18 cellular contexts compared by ENCODE assay signal in genomic region chr1:197066719-197067456, GRCh38. TPM values are rescaled to one million over a fixed set of nuclear protein-coding genes. Genes with fewer than 3 reads are reported as not detected.
DNase-seq lines count a peak whose midpoint lies in the region; FAIRE-seq and TF ChIP-seq lines count a peak whose summit lies in the region.
"Had no signal": no experiment of that assay in that cellular context is flagged by ENCODE, and none has a peak within 500 bp of the region (broad histone marks: within the 10 kb centered on the region; RNA-seq: fewer than 3 reads in every experiment).

Gene F13B (minus strand): TSS chr1:197067260. CDS start chr1:197067223, 37 bp downstream.

- 63% methylated on average over 3 of the region's 3 CpGs for WGBS in GM23248 (ENCODE audit: low coverage in 1 of 2, low lambda C conversion rate in 2 of 2, missing lambda C conversion rate in 2 of 2), 2 experiments
- WGBS in H1 (ENCODE audit: extremely low coverage in 1 of 2, insufficient coverage in 1 of 2, insufficient read length in 1 of 2, insufficient replicate concordance in 2 of 2, low coverage in 1 of 2, low lambda C conversion rate in 2 of 2, missing lambda C conversion rate in 1 of 2), 2 experiments = 91% methylated on average over 3 of the region's 3 CpGs; no CpG with 5 or more reads in 1 of the 2 experiments

- no peak within 1 kb of the TSS for H2AK5ac ChIP-seq in H1 (ENCODE audit: low read depth, low read length)

- H2BK5ac ChIP-seq in H1 (ENCODE audit: low read depth, low read length) = no peak within 1 kb of the TSS

- H3K27ac ChIP-seq in GM23248 (no peak within 1 kb of the TSS), H1 (ENCODE audit: low read depth, low read length) (no peak within 1 kb of the TSS), osteoblast (ENCODE audit: low read depth, low read length) (no peak within 1 kb of the TSS), uterus (no peak within 1 kb of the TSS)
- H3K27ac ChIP-seq: brain microvascular endothelial cell, left lung had no signal

- TF ChIP-seq EP300 in H1 (IDR thresholded peaks at IDR 0.05; ENCODE audit: borderline replicate concordance in 1 of 2, low read depth in 2 of 2, low read length in 2 of 2) = no peak

- H4K5ac ChIP-seq in H1 (ENCODE audit: insufficient read length, low read depth, low read length) = no peak within 1 kb of the TSS

- H2BK20ac ChIP-seq in H1 (ENCODE audit: low read length) = no peak within 1 kb of the TSS

- no peak within 1 kb of the TSS for H3K4me3 ChIP-seq in GM23248
- H3K4me3 ChIP-seq in H1 (ENCODE audit: extremely low read depth in 1 of 4, insufficient read depth in 2 of 4, low read depth in 3 of 4, low read length in 4 of 4) = no peak within 1 kb of the TSS
- no peak within 1 kb of the TSS for H3K4me3 ChIP-seq in osteoblast (ENCODE audit: insufficient read depth, low read length)
- no peak within 1 kb of the TSS for H3K4me3 ChIP-seq in uterus
- H3K4me3 ChIP-seq: left lung, smooth muscle cell had no signal

- H3K36me3 ChIP-seq in GM23248 (ENCODE audit: low read depth) (no peaks in the 10 kb centered on the region), H1 (ENCODE audit: control insufficient read depth in 2 of 4, insufficient read depth in 4 of 4, low read length in 3 of 4) (no peaks in the 10 kb centered on the region), osteoblast (ENCODE audit: insufficient read depth, low read length) (no peaks in the 10 kb centered on the region), uterus (no peaks in the 10 kb centered on the region)
- H3K36me3 ChIP-seq: brain microvascular endothelial cell, left lung had no signal

- no peak within 1 kb of the TSS for H3K4me2 ChIP-seq in GM23248 (ENCODE audit: unreplicated experiment)
- H3K4me2 ChIP-seq in H1 (ENCODE audit: insufficient read depth in 1 of 2, low read depth in 2 of 2, low read length in 2 of 2) = no peak within 1 kb of the TSS
- H3K4me2 ChIP-seq in osteoblast (ENCODE audit: insufficient read depth, low read length) = no peak within 1 kb of the TSS
- H3K4me2 ChIP-seq: smooth muscle cell had no signal

- no peaks in the 10 kb centered on the region for H3K9me3 ChIP-seq in GM23248 (ENCODE audit: low read depth)
- H3K9me3 ChIP-seq in H1 (ENCODE audit: insufficient read depth in 2 of 2, low read depth in 1 of 2, low read length in 1 of 2) = no peaks in the 10 kb centered on the region
- H3K9me3 ChIP-seq in osteoblast (ENCODE audit: low read depth, low read length) = no peaks in the 10 kb centered on the region
- no peaks in the 10 kb centered on the region for H3K9me3 ChIP-seq in uterus

- in situ Hi-C loops in GM23248 (cut with MboI) = no loop called here

- H4K91ac ChIP-seq in H1 (replicated peaks; ENCODE audit: insufficient read length, low read length) = no peak within 1 kb of the TSS

- intact Hi-C loops in uterus (cut with DNase I; ENCODE audit: low total_unique reads) = no loop called here

- H3K4me1 ChIP-seq in GM23248 (ENCODE audit: insufficient read depth) (peaks cover 13% of the 10 kb centered on the region; the same call in 1 of the 2 replicates), H1 (replicated peaks in 1 of 4; ENCODE audit: control insufficient read depth in 3 of 4, insufficient read depth in 4 of 4, low read length in 3 of 4) (no peaks in the 10 kb centered on the region), osteoblast (ENCODE audit: insufficient read depth, low read length) (peaks cover 10% of the 10 kb centered on the region), uterus (no peaks in the 10 kb centered on the region)
- H3K4me1 ChIP-seq: left lung had no signal

- no peak within 1 kb of the TSS for H3K14ac ChIP-seq in H1 (ENCODE audit: insufficient read length)

- TF ChIP-seq RAD21 in H1 (IDR thresholded peaks at IDR 0.05 in 1 of 2, conservative IDR thresholded peaks at IDR 0.05 in 1 of 2; ENCODE audit: low read depth in 2 of 2, low read length in 2 of 2) = peak; percentile 31 to 34

- H3K9ac ChIP-seq in GM23248 (no peak within 1 kb of the TSS), H1 (replicated peaks in 1 of 4; ENCODE audit: extremely low read depth in 1 of 4, low read depth in 3 of 4, low read length in 3 of 4) (no peak within 1 kb of the TSS)

- no peaks in the 10 kb centered on the region for H3K23me2 ChIP-seq in H1 (ENCODE audit: low read depth, low read length)

- POLR2A ChIA-PET in H1 (lab: Charles Lee; ENCODE audit: partially characterized antibody) = no interaction called here

- no peak within 1 kb of the TSS for H3K4ac ChIP-seq in H1 (replicated peaks; ENCODE audit: insufficient read length, low read depth, low read length)

- no peak within 1 kb of the TSS for H2BK12ac ChIP-seq in H1 (ENCODE audit: low read depth, low read length)

- no peaks in the 10 kb centered on the region for H3K9me2 ChIP-seq in GM23248 (ENCODE audit: insufficient read depth)

- no peak within 1 kb of the TSS for H3K56ac ChIP-seq in H1 (replicated peaks; ENCODE audit: insufficient read length, low read depth, low read length)

- H3K18ac ChIP-seq in H1 (ENCODE audit: extremely low read depth, low read length) = no peak within 1 kb of the TSS

- H3K23ac ChIP-seq in H1 (ENCODE audit: insufficient read length) = no peak within 1 kb of the TSS

- CTCF ChIA-PET in H1 (lab: Charles Lee; ENCODE audit: partially characterized antibody) = interaction anchor here (1.8 kb wide), 1 partner anchor 343 kb away, joined by 5 read pairs; no protein-coding TSS in a partner anchor

- no peaks in the 10 kb centered on the region for H3K79me1 ChIP-seq in H1 (ENCODE audit: low read depth, low read length)

- DNase-seq in GM23248 (no peak), NCI-H1092 (lab: John Stamatoyannopoulos, UW) (peak; percentile 16), H1 (ENCODE audit: low read depth in 1 of 2, low spot score in 2 of 2) (no peak), osteoblast (ENCODE audit: insufficient read length, low spot score, missing footprints) (peak; percentile 17), ureter (ENCODE audit: low spot score) (no peak), NCI-H345 treated with DMSO at 0.1 percent for 48 hours (lab: John Stamatoyannopoulos, UW; ENCODE audit: unreplicated experiment) (no peak), uterus (no peak)
- DNase-seq: activated CD4-positive, alpha-beta memory T cell treated with anti-CD3 and anti-CD28 coated beads for 36 hours; activated naive CD8-positive, alpha-beta T cell treated with anti-CD3 and anti-CD28 coated beads, Interleukin-2, amount 10 ng/mL, durations not matched to agents 7 days and 5 days; activated T-cell treated with anti-CD3 and anti-CD28 coated beads, Interleukin-2, amount 50 U/mL, for 48 hours; brain microvascular endothelial cell; CD4-positive, alpha-beta T cell; EL; left lung; NCI-H1436 treated with DMSO at 0.1 percent for 48 hours; NCI-H345 had no signal

- no peak within 1 kb of the TSS for H4K8ac ChIP-seq in H1 (ENCODE audit: extremely low read depth, insufficient read depth, low read length)

- H3K79me2 ChIP-seq in GM23248 (ENCODE audit: insufficient read depth) (no peaks in the 10 kb centered on the region), H1 (ENCODE audit: control insufficient read depth in 1 of 2, insufficient read depth in 2 of 2, low read length in 2 of 2) (no peaks in the 10 kb centered on the region), osteoblast (ENCODE audit: insufficient read depth, low read length) (no peaks in the 10 kb centered on the region)

- H2BK120ac ChIP-seq in H1 (replicated peaks; ENCODE audit: low read depth, low read length) = no peak within 1 kb of the TSS

- H2AFZ ChIP-seq in GM23248 (0 out of 2 replicates have a peak within 1 kb of the TSS, but pooled peaks have one; percentile 5), H1 (ENCODE audit: low read length) (no peak within 1 kb of the TSS), osteoblast (ENCODE audit: low read length) (no peak within 1 kb of the TSS)

- H2BK15ac ChIP-seq in H1 (ENCODE audit: low read length) = no peak within 1 kb of the TSS

- no peaks in the 10 kb centered on the region; the same call in 1 of the 2 replicates for H3F3A ChIP-seq in GM23248 (ENCODE audit: insufficient read depth)

- FAIRE-seq in H1 (lab: Jason Lieb, UNC) = no peak

- no peak; a peak in 1 of 4 replicates for TF ChIP-seq CTCF in H1 (IDR thresholded peaks at IDR 0.05; ENCODE audit: control extremely low read depth in 1 of 3, insufficient read depth in 1 of 3, low read depth in 1 of 3, low read length in 3 of 3)
- TF ChIP-seq CTCF in osteoblast (IDR thresholded peaks at IDR 0.05; ENCODE audit: extremely low read depth, low read depth, low read length) = peak; percentile 19
- no peak for TF ChIP-seq CTCF in uterus (IDR thresholded peaks at IDR 0.05)

- no peaks in the 10 kb centered on the region for H4K20me1 ChIP-seq in GM23248 (ENCODE audit: insufficient read depth)
- no peaks in the 10 kb centered on the region for H4K20me1 ChIP-seq in H1 (replicated peaks in 1 of 2; ENCODE audit: control insufficient read depth in 1 of 2, insufficient read depth in 2 of 2, low read length in 2 of 2)
- no peaks in the 10 kb centered on the region for H4K20me1 ChIP-seq in osteoblast (ENCODE audit: insufficient read depth, low read length)

- H3K27me3 ChIP-seq in GM23248 (replicated peaks; ENCODE audit: insufficient read depth) (no peaks in the 10 kb centered on the region), H1 (replicated peaks in 1 of 4; ENCODE audit: control insufficient read depth in 3 of 4, extremely low read depth in 1 of 4, insufficient read depth in 3 of 4, low read length in 3 of 4) (no peaks in the 10 kb centered on the region), osteoblast (ENCODE audit: insufficient read depth, low read length) (no peaks in the 10 kb centered on the region), uterus (no peaks in the 10 kb centered on the region)
- H3K27me3 ChIP-seq: brain microvascular endothelial cell, left lung had no signal

- TF ChIP-seq POLR2A in H1 (IDR thresholded peaks at IDR 0.05; ENCODE audit: control extremely low read depth in 1 of 2, low read depth in 2 of 2, low read length in 2 of 2) (no peak), uterus (IDR thresholded peaks at IDR 0.05) (no peak)

TF ChIP-seq in H1, 55 proteins besides CTCF, POLR2A, EP300 and RAD21 (continues in another document):
- TF ChIP-seq RNF2 (IDR thresholded peaks at IDR 0.05; ENCODE audit: borderline replicate concordance, low read depth, low read length, missing control alignments, poor library complexity, severe bottlenecking) = no peak

RNA-seq across cellular contexts. Expression of gene F13B, which starts in this region (rescaled TPM):
- total RNA-seq in GM23248 (2014; rRNA removed; shearing (Covaris generic)) = not detected in 2 replicates
- polyA plus RNA-seq in GM23248 (2016; fragmentation: Nextera tagmentation; extraction: Ambion mirVana) (not detected in 2 replicates), H1 (2011; rRNA removed) (not detected in 2 replicates)
- total RNA-seq in H1 (2021; fragmentation: NEBNext Ultra II Directional; extraction: Animal tissue kit (Norgen Biotek cat#: 25700)) = not detected in 2 replicates
- polyA plus RNA-seq in H1 (2011; cell fraction: cytosol; rRNA removed) = not detected
- not detected for polyA plus RNA-seq in H1 (2011; cell fraction: nucleus; rRNA removed)
- polyA plus RNA-seq in H1 (2012, experiment 1 of 2) = not detected in 4 replicates
- not detected for polyA plus RNA-seq in H1 (2012, experiment 2 of 2)
- polyA plus RNA-seq in H1 (2013, experiment 1 of 2) = not detected
- polyA plus RNA-seq in H1 (2013, experiment 2 of 2) = not detected
- not detected in 2 replicates for polyA minus RNA-seq in H1 (2011; rRNA and poly(A)+ RNA removed)
- not detected for polyA minus RNA-seq in H1 (2011; cell fraction: cytosol; rRNA and poly(A)+ RNA removed)
- not detected for polyA minus RNA-seq in H1 (2011; cell fraction: nucleus; rRNA and poly(A)+ RNA removed)
- total RNA-seq in osteoblast (under 0.01 TPM in 1 of 2 replicates, not detected in the other), ureter (not detected), uterus (not detected)
- total RNA-seq: activated CD4-positive, alpha-beta memory T cell treated with anti-CD3 and anti-CD28 coated beads for 36 hours; activated naive CD8-positive, alpha-beta T cell treated with anti-CD3 and anti-CD28 coated beads, Interleukin-2, amount 10 ng/mL, durations not matched to agents 7 days and 5 days; CD4-positive, alpha-beta T cell; fibroblast of lung; left lung; smooth muscle cell had no signal
- polyA plus RNA-seq: fibroblast of lung, smooth muscle cell had no signal

Comparison
In these comparisons a context has a peak if more than half of its experiments do, and no peak if none do; other contexts are left out.
1. Peak in DNase-seq in osteoblast; RNA of the gene not detected or under 1 TPM.